11 cellular contexts compared by ENCODE assay signal in the genomic region with DNA sequence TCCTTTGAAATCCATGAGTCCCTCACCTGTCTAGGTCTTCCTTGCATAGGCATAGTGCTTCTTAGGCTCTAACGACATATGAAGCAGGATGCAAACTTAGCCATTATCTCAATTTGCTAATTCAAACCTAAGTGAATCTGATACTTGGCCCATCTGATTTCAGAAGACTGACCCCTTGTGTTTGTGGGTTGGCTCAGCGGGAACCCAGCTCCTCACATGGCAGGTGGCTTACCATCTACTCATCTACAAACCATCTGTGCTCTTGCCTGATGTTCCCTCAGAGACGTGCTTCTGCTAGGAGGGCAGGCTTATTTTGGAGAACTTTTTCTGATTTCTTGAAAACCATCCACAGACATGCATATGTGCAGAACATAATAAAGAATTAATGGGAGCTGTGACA. TPM values are rescaled to one million over a fixed set of nuclear protein-coding genes. Genes with fewer than 3 reads are reported as not detected.
DNase-seq lines count a peak whose midpoint lies in the region; ATAC-seq and TF ChIP-seq lines count a peak whose summit lies in the region.
"Had no signal": no experiment of that assay in that cellular context is flagged by ENCODE, and none has a peak within 500 bp of the region (broad histone marks: within the 10 kb centered on the region; RNA-seq: fewer than 3 reads in every experiment).

No MANE protein-coding gene starts in this region.

- TF ChIP-seq CTCF in A673 (conservative IDR thresholded peaks at IDR 0.05; ENCODE audit: low read depth, low read length) (peak; percentile 45), MM.1S (IDR thresholded peaks at IDR 0.05; ENCODE audit: low read length) (peak; percentile 24), chondrocyte (IDR thresholded peaks at IDR 0.05) (peak; percentile 18), osteocyte (IDR thresholded peaks at IDR 0.05) (no peak)

- no peak overlapping the region for H2AFZ ChIP-seq in MM.1S (ENCODE audit: low read length)

- BruUV-seq in A673 (replicated peaks; lab: Mats Ljungman, UMichigan): no TSS peak

- H3K4me3 ChIP-seq in A673 (ENCODE audit: low read depth, low read length, poor library complexity, severe bottlenecking): no peak overlapping the region
- H3K4me3 ChIP-seq in MM.1S (ENCODE audit: low read length): no peak overlapping the region
- H3K4me3 ChIP-seq: heart left ventricle, thoracic aorta had no signal

- H3K9me3 Mint-ChIP-seq in chondrocyte (ENCODE audit: low read depth) (no peaks in the 10 kb centered on the region), osteocyte (ENCODE audit: unreplicated experiment) (no peaks in the 10 kb centered on the region)

- CTCF ChIA-PET in A673 (lab: Charles Lee): no interaction called here

- no peaks in the 10 kb centered on the region for H3F3A ChIP-seq in MM.1S (ENCODE audit: insufficient read depth, low read length)

- H3K79me2 ChIP-seq in MM.1S (ENCODE audit: low read length): no peaks in the 10 kb centered on the region

- no peak overlapping the region for H3K4me2 ChIP-seq in MM.1S (ENCODE audit: low read depth, low read length)

- H4K20me1 ChIP-seq in MM.1S (ENCODE audit: insufficient read depth, low read length): no peaks in the 10 kb centered on the region

- H3K9me2 ChIP-seq in MM.1S (replicated peaks; ENCODE audit: insufficient read depth, low read length): no peaks in the 10 kb centered on the region

- H3K27me3 ChIP-seq in A673 (replicated peaks; ENCODE audit: insufficient read depth, low read depth, low read length, poor library complexity): peaks cover 11% of the 10 kb centered on the region
- no peaks in the 10 kb centered on the region for H3K27me3 ChIP-seq in MM.1S (replicated peaks; ENCODE audit: insufficient read depth, low read length)

- no peaks in the 10 kb centered on the region for H3K36me3 ChIP-seq in A673 (ENCODE audit: insufficient read depth, low read length, poor library complexity, severe bottlenecking)
- no peaks in the 10 kb centered on the region for H3K36me3 ChIP-seq in MM.1S (replicated peaks; ENCODE audit: insufficient read depth, low read length)
- H3K36me3 ChIP-seq: heart left ventricle, thoracic aorta had no signal

- intact Hi-C loops in A673 (cut with micrococcal nuclease; ENCODE audit: unreplicated experiment) (no loop called here), posterior cingulate gyrus (cut with DNase I) (no loop called here)

- no peak for DNase-seq in A673 (ENCODE audit: low spot score)
- DNase-seq in EH (ENCODE audit: low read depth): peak; percentile 15
- DNase-seq in MM.1S: peak; percentile 23
- no peak for DNase-seq in chondrocyte (ENCODE audit: low spot score)
- DNase-seq in DMS114 treated with DMSO at 0.1 percent for 48 hours (lab: John Stamatoyannopoulos, UW; ENCODE audit: unreplicated experiment): no peak
- DNase-seq in posterior cingulate gyrus: no peak
- no peak for DNase-seq in osteocyte (ENCODE audit: extremely low spot score, unreplicated experiment)
- DNase-seq: activated naive CD4-positive, alpha-beta T cell treated with Interleukin-2 at 50 U/mL for 16 hours; heart left ventricle had no signal

- H3K4me1 ChIP-seq in A673 (ENCODE audit: insufficient read depth, low read length, poor library complexity, severe bottlenecking) (no peaks in the 10 kb centered on the region), MM.1S (ENCODE audit: low read length) (no peaks in the 10 kb centered on the region)
- H3K4me1 ChIP-seq: heart left ventricle had no signal

- H3K4me3 Mint-ChIP-seq in chondrocyte (ENCODE audit: unreplicated experiment) (no peak overlapping the region), osteocyte (ENCODE audit: unreplicated experiment) (no peak overlapping the region)

- POLR2A ChIA-PET in A673 (lab: Charles Lee; ENCODE audit: low non-redundant PET): no interaction called here

- H3K27me3 Mint-ChIP-seq in chondrocyte (ENCODE audit: low read depth) (peaks cover 57% of the 10 kb centered on the region), osteocyte (ENCODE audit: unreplicated experiment) (peaks cover 56% of the 10 kb centered on the region)

- H3K27ac ChIP-seq in A673 (ENCODE audit: low read depth, low read length, poor library complexity, severe bottlenecking): no peak overlapping the region
- no peak overlapping the region for H3K27ac ChIP-seq in MM.1S (ENCODE audit: low read length)
- H3K27ac ChIP-seq: heart left ventricle, thoracic aorta had no signal

- H3K4me1 Mint-ChIP-seq in chondrocyte (ENCODE audit: low read depth) (no peaks in the 10 kb centered on the region), osteocyte (ENCODE audit: unreplicated experiment) (no peaks in the 10 kb centered on the region)

- ATAC-seq in HG03280 (IDR thresholded peaks at IDR 0.05; ENCODE audit: unreplicated experiment): no peak
- ATAC-seq: heart left ventricle had no signal

- H3K36me3 Mint-ChIP-seq in chondrocyte (ENCODE audit: low read depth) (no peaks in the 10 kb centered on the region), osteocyte (ENCODE audit: unreplicated experiment) (no peaks in the 10 kb centered on the region)

- no peak overlapping the region for H3K9ac ChIP-seq in MM.1S (ENCODE audit: low read length)

- H3K9me3 ChIP-seq in A673 (ENCODE audit: low read depth, low read length, poor library complexity, severe bottlenecking) (no peaks in the 10 kb centered on the region), MM.1S (replicated peaks; ENCODE audit: insufficient read depth, low read length) (no peaks in the 10 kb centered on the region)
- H3K9me3 ChIP-seq: heart left ventricle, thoracic aorta had no signal

- H3K27ac Mint-ChIP-seq in chondrocyte (ENCODE audit: unreplicated experiment) (no peak overlapping the region), osteocyte (ENCODE audit: unreplicated experiment) (no peak overlapping the region)

RNA-seq across cellular contexts. Expression of a gene that starts 15.2 kb away (rescaled TPM):
- total RNA-seq in A673 (2021) (not detected in 2 replicates), chondrocyte (0.15 TPM in 1 of 3 replicates, not detected in the others), osteocyte (not detected in 2 replicates)

RNA-seq across cellular contexts. Expression of a gene that starts 40.6 kb away (rescaled TPM):
- 13.6 and 17.0 TPM in 2 replicates for total RNA-seq in A673 (2021)
- total RNA-seq in chondrocyte: 5.8 to 9.2 TPM (median 6.2 TPM) in 3 replicates
- total RNA-seq in osteocyte: 5.0 and 7.0 TPM in 2 replicates

Comparison
In these comparisons a context has a peak if more than half of its experiments do, and no peak if none do; other contexts are left out.
1. DNase-seq: peak in EH (single experiment) and MM.1S (single experiment); none in A673 (single experiment), chondrocyte (single experiment), DMS114 treated with DMSO at 0.1 percent for 48 hours (single experiment), posterior cingulate gyrus (0 of 10) and osteocyte (single experiment).